Comparison of ENCODE assay signal across 8 cellular contexts in genomic region chr2:3377279-3377611, GRCh38. TPM values are rescaled to one million over a fixed set of nuclear protein-coding genes. Genes with fewer than 3 reads are reported as not detected.
DNase-seq lines count a peak whose midpoint lies in the region; ATAC-seq and TF ChIP-seq lines count a peak whose summit lies in the region.

No MANE protein-coding gene starts in this region.

- H3K36me3 ChIP-seq in ES-I3 (ENCODE audit: insufficient read depth, low read length), result no peaks in the 10 kb centered on the region
- H3K36me3 ChIP-seq in ectodermal cell (ENCODE audit: control insufficient read depth, insufficient read depth, low read length), result peaks cover under 1% of the 10 kb centered on the region
- H3K36me3 ChIP-seq in mucosa of descending colon (ENCODE audit: low read depth), result no peaks in the 10 kb centered on the region
- H3K36me3 ChIP-seq in uterus, result no peaks in the 10 kb centered on the region

- H3K27ac ChIP-seq in ectodermal cell (ENCODE audit: insufficient read depth, low read depth, low read length, poor library complexity, severe bottlenecking), result no peak overlapping the region
- H3K27ac ChIP-seq in uterus, result peak overlapping the region; percentile 87 to 88

- H3K9me3 ChIP-seq in ES-I3 (ENCODE audit: control insufficient read depth, insufficient read depth, low read length) (no peaks in the 10 kb centered on the region), ectodermal cell (ENCODE audit: control insufficient read depth, low read length) (no peaks in the 10 kb centered on the region), mucosa of descending colon (no peaks in the 10 kb centered on the region), uterus (no peaks in the 10 kb centered on the region)

- H3K4me1 ChIP-seq in ES-I3 (ENCODE audit: insufficient read depth, low read length), result 0 out of 2 replicates have a peak, but pooled peaks cover 8% of the 10 kb centered on the region
- H3K4me1 ChIP-seq in ectodermal cell (ENCODE audit: control insufficient read depth, insufficient read depth, low read length), result peaks cover 17% of the 10 kb centered on the region
- H3K4me1 ChIP-seq in mucosa of descending colon (ENCODE audit: low read depth), result peaks cover 27% of the 10 kb centered on the region
- H3K4me1 ChIP-seq in uterus, result peaks cover 4 to 10% of the 10 kb centered on the region in 2 donors

- intact Hi-C loops in mucosa of descending colon (cut with DNase I, micrococcal nuclease) (no loop called here), uterus (cut with DNase I; ENCODE audit: low total_unique reads) (no loop called here)

- no peak for TF ChIP-seq POLR2A in uterus (IDR thresholded peaks at IDR 0.05)

- H3K27me3 ChIP-seq in ectodermal cell (ENCODE audit: control insufficient read depth, insufficient read depth, low read length, poor library complexity, severe bottlenecking), result no peaks in the 10 kb centered on the region
- no peaks in the 10 kb centered on the region for H3K27me3 ChIP-seq in uterus

- ATAC-seq in GM21423 (IDR thresholded peaks at IDR 0.05; ENCODE audit: unreplicated experiment) (peak; percentile 16), mucosa of descending colon (peak; percentile 9)

- H3K4me3 ChIP-seq in ectodermal cell (ENCODE audit: insufficient read depth, low read depth, low read length), result peak overlapping the region; percentile 94
- peak overlapping the region; percentile 60 for H3K4me3 ChIP-seq in mucosa of descending colon
- H3K4me3 ChIP-seq in uterus, result peak overlapping the region; percentile 72 to 75

- H3K9ac ChIP-seq in ES-I3 (ENCODE audit: low read depth, low read length), result peak overlapping the region; percentile 75

- 1 to 3% methylated on average over 8 of the region's 8 CpGs for WGBS in ectodermal cell, 2 experiments

- TF ChIP-seq CTCF in mucosa of descending colon (IDR thresholded peaks at IDR 0.05), result no peak
- no peak for TF ChIP-seq CTCF in uterus (IDR thresholded peaks at IDR 0.05)

- DNase-seq in HS-5 (ENCODE audit: low read depth) (peak; percentile 13), SKM-1 treated with dmso at 0.1 percent for 144 hours (lab: John Stamatoyannopoulos, UW; ENCODE audit: unreplicated experiment) (peak; percentile 37), mucosa of descending colon (no peak), uterus (no peak), NCI-H1092 (lab: John Stamatoyannopoulos, UW) (no peak)

RNA-seq across cellular contexts. Expression of gene EIPR1, which starts 0.4 kb away (rescaled TPM):
- polyA plus RNA-seq in ectodermal cell (2013, experiment 1 of 4), result 33.5 TPM
- 33.5 TPM for polyA plus RNA-seq in ectodermal cell (2013, experiment 2 of 4)
- polyA plus RNA-seq in ectodermal cell (2013, experiment 3 of 4), result 29.3 TPM
- polyA plus RNA-seq in ectodermal cell (2013, experiment 4 of 4), result 35.3 TPM
- 10 to 100 TPM; 15.9 to 27.1 (median 25.0) TPM for total RNA-seq in mucosa of descending colon
- 10 to 100 TPM in 3 of 4 donors, under 1 TPM in 1; 0.59 to 28.9 (median 20.4) TPM for total RNA-seq in uterus

RNA-seq across cellular contexts. Expression of gene TRAPPC12, which starts 2.2 kb away (rescaled TPM):
- 66.5 TPM for polyA plus RNA-seq in ectodermal cell (2013, experiment 1 of 4)
- polyA plus RNA-seq in ectodermal cell (2013, experiment 2 of 4), result 82.9 TPM
- 59.0 TPM for polyA plus RNA-seq in ectodermal cell (2013, experiment 3 of 4)
- polyA plus RNA-seq in ectodermal cell (2013, experiment 4 of 4), result 57.7 TPM
- total RNA-seq in mucosa of descending colon, result 100 to 1,000 TPM in 1 of 3 donors, 10 to 100 TPM in 2; 76.9 to 102 (median 97.8) TPM
- 100 to 1,000 TPM in 1 of 4 donors, 10 to 100 TPM in 3; 15.6 to 149 (median 66.5) TPM for total RNA-seq in uterus

Comparison
In these comparisons a context has a peak if more than half of its experiments do, and no peak if none do; other contexts are left out.
1. DNase-seq: peak in HS-5 (single experiment) and SKM-1 treated with dmso at 0.1 percent for 144 hours (single experiment); none in mucosa of descending colon (0 of 3), uterus (0 of 2) and NCI-H1092 (single experiment).
2. Peak in every context shown above with its lines, with median percentiles within 50 percentile points of each other: H3K4me3 ChIP-seq.